ENCODE assay signal across 20 cellular contexts in the genomic region with DNA sequence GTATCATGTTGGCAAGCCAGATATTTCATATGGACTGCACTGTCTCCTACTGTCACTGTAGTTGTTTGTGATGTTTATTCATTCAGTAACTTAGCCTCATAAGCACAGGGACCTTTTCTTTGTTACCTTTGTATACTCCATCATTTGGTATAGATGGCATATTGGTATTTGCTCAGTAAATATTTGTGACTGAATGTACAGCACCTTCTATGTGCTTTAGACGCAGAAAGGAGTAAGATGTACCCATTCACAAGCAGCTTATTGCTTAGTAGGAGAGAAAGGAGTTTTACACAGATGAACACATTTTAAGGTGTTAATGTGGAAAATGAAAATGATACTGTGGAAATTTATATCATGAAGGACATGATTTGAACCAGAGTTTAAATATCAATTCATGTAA. TPM values are rescaled to one million over a fixed set of nuclear protein-coding genes. Genes with fewer than 3 reads are reported as not detected.
DNase-seq lines count a peak whose midpoint lies in the region; ATAC-seq, FAIRE-seq and TF ChIP-seq lines count a peak whose summit lies in the region.
"Had no signal": no experiment of that assay in that cellular context is flagged by ENCODE, and none has a peak within 500 bp of the region (broad histone marks: within the 10 kb centered on the region; RNA-seq: fewer than 3 reads in every experiment).

No MANE protein-coding gene starts in this region.

- H3K9me3 Mint-ChIP-seq in natural killer cell: no peaks in the 10 kb centered on the region
- H3K9me3 Mint-ChIP-seq in natural killer cell treated with Interleukin-12 subunit alpha and Interleukin-12 subunit beta and Interleukin-15 and Interleukin-18, amount 100 ng/mL, for 72 hours: no peaks in the 10 kb centered on the region
- H3K9me3 Mint-ChIP-seq in activated T-helper 1 cell treated with anti-CD3 and anti-CD28 coated beads, Interleukin-12 subunit alpha, Interleukin-12 subunit beta, Interleukin-2, Interleukin-4 antibody, amounts not matched to agents 30 ng/mL and 10 ng/mL and 1 ng/mL, durations not matched to agents 14 hours and 24 hours and 36 hours: peaks cover 7% of the 10 kb centered on the region
- H3K9me3 Mint-ChIP-seq in naive thymus-derived CD8-positive, alpha-beta T cell: no peaks in the 10 kb centered on the region
- H3K9me3 Mint-ChIP-seq: H9 had no signal

- TF ChIP-seq EP300 in SK-N-SH (IDR thresholded peaks at IDR 0.05; ENCODE audit: borderline replicate concordance in 1 of 2, low read depth in 1 of 2, low read length in 1 of 2): no peak

- no peaks in the 10 kb centered on the region for H3K27me3 Mint-ChIP-seq in natural killer cell (ENCODE audit: low read depth in 2 of 2)
- H3K27me3 Mint-ChIP-seq in natural killer cell treated with Interleukin-12 subunit alpha and Interleukin-12 subunit beta and Interleukin-15 and Interleukin-18, amount 100 ng/mL, for 72 hours: no peaks in the 10 kb centered on the region
- H3K27me3 Mint-ChIP-seq in activated T-helper 1 cell treated with anti-CD3 and anti-CD28 coated beads, Interleukin-12 subunit alpha, Interleukin-12 subunit beta, Interleukin-2, Interleukin-4 antibody, amounts not matched to agents 30 ng/mL and 10 ng/mL and 1 ng/mL, durations not matched to agents 14 hours and 24 hours and 36 hours (ENCODE audit: insufficient read depth): no peaks in the 10 kb centered on the region
- no peaks in the 10 kb centered on the region for H3K27me3 Mint-ChIP-seq in naive thymus-derived CD8-positive, alpha-beta T cell

- FAIRE-seq in D721Med (lab: Jason Lieb, UNC): peak; percentile 11

- no peaks in the 10 kb centered on the region for H3K27me3 ChIP-seq in SK-N-SH (ENCODE audit: insufficient read depth)

- peaks cover 86 to 87% of the 10 kb centered on the region in 2 donors for H3K4me1 Mint-ChIP-seq in natural killer cell
- peaks cover 62 to 67% of the 10 kb centered on the region in 2 donors for H3K4me1 Mint-ChIP-seq in natural killer cell treated with Interleukin-12 subunit alpha and Interleukin-12 subunit beta and Interleukin-15 and Interleukin-18, amount 100 ng/mL, for 72 hours (ENCODE audit: low read depth in 2 of 2)
- peaks cover 87% of the 10 kb centered on the region for H3K4me1 Mint-ChIP-seq in activated T-helper 1 cell treated with anti-CD3 and anti-CD28 coated beads, Interleukin-12 subunit alpha, Interleukin-12 subunit beta, Interleukin-2, Interleukin-4 antibody, amounts not matched to agents 30 ng/mL and 10 ng/mL and 1 ng/mL, durations not matched to agents 14 hours and 24 hours and 36 hours (ENCODE audit: low read depth)
- H3K4me1 Mint-ChIP-seq in naive thymus-derived CD8-positive, alpha-beta T cell: peaks cover 49 to 97% (median 91%) of the 10 kb centered on the region in 4 donors

- DNase-seq in natural killer cell (no peak), D721Med (ENCODE audit: insufficient read length, low spot score) (no peak), SK-N-SH (no peak)
- DNase-seq in natural killer cell treated with Interleukin-12 subunit alpha and Interleukin-12 subunit beta and Interleukin-15 and Interleukin-18, amount 100 ng/mL, for 72 hours (ENCODE audit: low spot score): no peak
- no peak for DNase-seq in activated T-helper 1 cell treated with anti-CD3 and anti-CD28 coated beads, Interleukin-12 subunit alpha, Interleukin-12 subunit beta, Interleukin-2, Interleukin-4 antibody, amounts not matched to agents 30 ng/mL and 10 ng/mL and 1 ng/mL, durations not matched to agents 14 hours and 24 hours and 36 hours (ENCODE audit: low spot score)
- DNase-seq in naive thymus-derived CD8-positive, alpha-beta T cell: no peak
- DNase-seq in stimulated activated naive CD4-positive, alpha-beta T cell treated with Interleukin-2 at 50 U/mL for 16 hours (lab: John Stamatoyannopoulos, UW): no peak
- DNase-seq: ACHN, Calu3, DMS79, H9, NCI-H1417 treated with DMSO at 0.1 percent for 48 hours, NCI-H187 treated with DMSO at 0.1 percent for 48 hours, NCI-H226, NCI-H524 treated with DMSO at 0.1 percent for 48 hours, PC-9 had no signal

- CTCF ChIA-PET in SK-N-SH (lab: Yijun Ruan, JAX): no interaction called here

- no peak overlapping the region for H3K9ac ChIP-seq in SK-N-SH
- H3K9ac ChIP-seq: KMS-11 had no signal

- no peaks in the 10 kb centered on the region for H3F3A ChIP-seq in SK-N-SH (replicated peaks; ENCODE audit: insufficient read depth)

- peaks cover 100% of the 10 kb centered on the region for H3K79me2 ChIP-seq in SK-N-SH (ENCODE audit: insufficient read depth)

- H3K36me3 ChIP-seq in SK-N-SH (replicated peaks in 1 of 2; ENCODE audit: control insufficient read depth in 1 of 2, insufficient read depth in 2 of 2, low read length in 1 of 2): no peaks in the 10 kb centered on the region

- peaks cover 95% of the 10 kb centered on the region for H4K20me1 ChIP-seq in SK-N-SH (ENCODE audit: insufficient read depth)

- no peak overlapping the region for H3K4me2 ChIP-seq in SK-N-SH
- H3K4me2 ChIP-seq: KMS-11, PC-9 had no signal

- H3K9me3 ChIP-seq in SK-N-SH: no peaks in the 10 kb centered on the region

- H2AFZ ChIP-seq in SK-N-SH (ENCODE audit: low read depth): no peak overlapping the region
- H2AFZ ChIP-seq: PC-9 had no signal

- no peak for TF ChIP-seq RAD21 in SK-N-SH (IDR thresholded peaks at IDR 0.05; ENCODE audit: low read length)

- intact Hi-C loops in natural killer cell (cut with micrococcal nuclease): no loop called here
- intact Hi-C loops in activated T-helper 1 cell treated with anti-CD3 and anti-CD28 coated beads, Interleukin-12 subunit alpha, Interleukin-12 subunit beta, Interleukin-2, Interleukin-4 antibody, amounts not matched to agents 30 ng/mL and 10 ng/mL and 1 ng/mL, durations not matched to agents 14 hours and 24 hours and 36 hours (cut with micrococcal nuclease): loop anchor here (5.0 kb wide), 1 partner anchor 71 kb away; no protein-coding TSS in a partner anchor

- peak overlapping the region; percentile 76 to 84 for H3K27ac Mint-ChIP-seq in natural killer cell
- no peak overlapping the region for H3K27ac Mint-ChIP-seq in natural killer cell treated with Interleukin-12 subunit alpha and Interleukin-12 subunit beta and Interleukin-15 and Interleukin-18, amount 100 ng/mL, for 72 hours
- peak overlapping the region; percentile 1 for H3K27ac Mint-ChIP-seq in activated T-helper 1 cell treated with anti-CD3 and anti-CD28 coated beads, Interleukin-12 subunit alpha, Interleukin-12 subunit beta, Interleukin-2, Interleukin-4 antibody, amounts not matched to agents 30 ng/mL and 10 ng/mL and 1 ng/mL, durations not matched to agents 14 hours and 24 hours and 36 hours
- peak overlapping the region in 7 of 10 donors; percentile 17 to 93 (median 71) for H3K27ac Mint-ChIP-seq in naive thymus-derived CD8-positive, alpha-beta T cell
- H3K27ac Mint-ChIP-seq: H9 had no signal

- H3K27ac ChIP-seq in SK-N-SH (ENCODE audit: low read depth in 2 of 2, low read length in 1 of 2): no peak overlapping the region
- H3K27ac ChIP-seq: C4-2B, KMS-11, PC-9, RWPE1 had no signal

- H3K36me3 Mint-ChIP-seq in natural killer cell: no peaks in the 10 kb centered on the region
- H3K36me3 Mint-ChIP-seq in natural killer cell treated with Interleukin-12 subunit alpha and Interleukin-12 subunit beta and Interleukin-15 and Interleukin-18, amount 100 ng/mL, for 72 hours: no peaks in the 10 kb centered on the region
- H3K36me3 Mint-ChIP-seq in activated T-helper 1 cell treated with anti-CD3 and anti-CD28 coated beads, Interleukin-12 subunit alpha, Interleukin-12 subunit beta, Interleukin-2, Interleukin-4 antibody, amounts not matched to agents 30 ng/mL and 10 ng/mL and 1 ng/mL, durations not matched to agents 14 hours and 24 hours and 36 hours (ENCODE audit: low read depth): peaks cover 7% of the 10 kb centered on the region
- no peaks in the 10 kb centered on the region for H3K36me3 Mint-ChIP-seq in naive thymus-derived CD8-positive, alpha-beta T cell

- H3K4me3 Mint-ChIP-seq in natural killer cell: peak overlapping the region; percentile 11
- no peak overlapping the region for H3K4me3 Mint-ChIP-seq in natural killer cell treated with Interleukin-12 subunit alpha and Interleukin-12 subunit beta and Interleukin-15 and Interleukin-18, amount 100 ng/mL, for 72 hours
- H3K4me3 Mint-ChIP-seq in activated T-helper 1 cell treated with anti-CD3 and anti-CD28 coated beads, Interleukin-12 subunit alpha, Interleukin-12 subunit beta, Interleukin-2, Interleukin-4 antibody, amounts not matched to agents 30 ng/mL and 10 ng/mL and 1 ng/mL, durations not matched to agents 14 hours and 24 hours and 36 hours: no peak overlapping the region
- H3K4me3 Mint-ChIP-seq in naive thymus-derived CD8-positive, alpha-beta T cell: peak overlapping the region in 5 of 10 donors; percentile 24 to 65 (median 47)
- H3K4me3 Mint-ChIP-seq: H9 had no signal

- POLR2A ChIA-PET in naive thymus-derived CD8-positive, alpha-beta T cell (lab: Charles Lee): no interaction called here
- POLR2A ChIA-PET in SK-N-SH (lab: Yijun Ruan, JAX): no interaction called here

- TF ChIP-seq CTCF in natural killer cell (IDR thresholded peaks at IDR 0.05): no peak
- no peak for TF ChIP-seq CTCF in D721Med (IDR thresholded peaks at IDR 0.05; ENCODE audit: insufficient read depth, missing control alignments)
- TF ChIP-seq CTCF in SK-N-SH (IDR thresholded peaks at IDR 0.05): no peak

- H3K9me2 ChIP-seq in SK-N-SH: no peaks in the 10 kb centered on the region

- 96% methylated on average over 1 of the region's 1 CpG for WGBS in SK-N-SH (ENCODE audit: low lambda C conversion rate)

- H3K4me3 ChIP-seq in SK-N-SH (ENCODE audit: low read depth in 2 of 2, low read length in 1 of 2): no peak overlapping the region
- H3K4me3 ChIP-seq: PC-9 had no signal

- H3K4me1 ChIP-seq in SK-N-SH (ENCODE audit: control insufficient read depth in 1 of 2, insufficient read depth in 2 of 2, low read depth in 1 of 2, low read length in 1 of 2): peaks cover 4 to 17% of the 10 kb centered on the region in 2 experiments; a peak in 3 of 4 replicates

- no peak for ATAC-seq in natural killer cell
- ATAC-seq in natural killer cell treated with Interleukin-12 subunit alpha and Interleukin-12 subunit beta and Interleukin-15 and Interleukin-18, amount 100 ng/mL, for 72 hours: no peak
- ATAC-seq in naive thymus-derived CD8-positive, alpha-beta T cell: no peak
- no peak for ATAC-seq in GM18858 (IDR thresholded peaks at IDR 0.05; ENCODE audit: unreplicated experiment)

TF ChIP-seq in SK-N-SH, 30 proteins besides CTCF, POLR2A, EP300 and RAD21 (continues in another document):
- TF ChIP-seq ELF1 (IDR thresholded peaks at IDR 0.05): no peak
- TF ChIP-seq SIN3A (IDR thresholded peaks at IDR 0.05; ENCODE audit: borderline replicate concordance, low read depth, low read length): no peak

RNA-seq across cellular contexts. Expression of gene EPC2, which starts 12.0 kb away (rescaled TPM):
- total RNA-seq in natural killer cell: 10 to 100 TPM; 64.6 to 76.3 (median 66.1) TPM
- total RNA-seq in natural killer cell treated with Interleukin-12 subunit alpha and Interleukin-12 subunit beta and Interleukin-15 and Interleukin-18, amount 100 ng/mL, for 72 hours: 10 to 100 TPM; 27.1 to 33.1 TPM
- 36.2 and 36.9 TPM in 2 replicates for total RNA-seq in activated T-helper 1 cell treated with anti-CD3 and anti-CD28 coated beads, Interleukin-12 subunit alpha, Interleukin-12 subunit beta, Interleukin-2, Interleukin-4 antibody, amounts not matched to agents 30 ng/mL and 10 ng/mL and 1 ng/mL, durations not matched to agents 14 hours and 24 hours and 36 hours
- 10 to 100 TPM; 91.1 to 94.7 TPM for total RNA-seq in naive thymus-derived CD8-positive, alpha-beta T cell
- 1 to 10 TPM; 2.5 to 3.7 (median 3.0) TPM for polyA plus RNA-seq in naive thymus-derived CD8-positive, alpha-beta T cell
- polyA plus RNA-seq in SK-N-SH (2012; rRNA removed): 8.8 and 13.4 TPM in 2 replicates
- 12.3 and 12.7 TPM in 2 replicates for polyA plus RNA-seq in SK-N-SH (2012; cell fraction: cytosol; rRNA removed)
- 4.2 and 12.6 TPM in 2 replicates for polyA plus RNA-seq in SK-N-SH (2012; cell fraction: nucleus; rRNA removed)

Comparison
In these comparisons a context has a peak if more than half of its experiments do, and no peak if none do; other contexts are left out.
1. H3K27ac Mint-ChIP-seq: peak in natural killer cell (2 of 2), activated T-helper 1 cell treated with anti-CD3 and anti-CD28 coated beads, Interleukin-12 subunit alpha, Interleukin-12 subunit beta, Interleukin-2, Interleukin-4 antibody, amounts not matched to agents 30 ng/mL and 10 ng/mL and 1 ng/mL, durations not matched to agents 14 hours and 24 hours and 36 hours (single experiment) and naive thymus-derived CD8-positive, alpha-beta T cell (7 of 10); none in natural killer cell treated with Interleukin-12 subunit alpha and Interleukin-12 subunit beta and Interleukin-15 and Interleukin-18, amount 100 ng/mL, for 72 hours (0 of 2).